ENCODE assay signal across 23 cellular contexts in genomic region chr6:3865463-3865862, GRCh38.
"Had no signal": no experiment of that assay in that cellular context is flagged by ENCODE, and none has a peak within 500 bp of the region (broad histone marks: within the 10 kb centered on the region; RNA-seq: fewer than 3 reads in every experiment).

No MANE protein-coding gene starts in this region.

- H3K9me3 Mint-ChIP-seq: dendritic cell treated with granulocyte-macrophage colony-stimulating factor and Interleukin-4, amounts not matched to agents 40 ng/mL and 50 ng/mL, for 4 days had no signal

- H3K4me3 ChIP-seq: esophagus squamous epithelium, gastrocnemius medialis, heart right ventricle, left lung, lower lobe of right lung, mucosa of descending colon had no signal

- H3K9me3 ChIP-seq: esophagus squamous epithelium, gastrocnemius medialis, left lung, lower lobe of right lung, mucosa of descending colon had no signal

- H3K4me1 ChIP-seq: gastrocnemius medialis, left lung had no signal

- ATAC-seq: effector memory CD8-positive, alpha-beta T cell; esophagus mucosa; gastrocnemius medialis; heart right ventricle; left cardiac atrium; left lung; left ventricle myocardium superior; lower lobe of right lung; mucosa of descending colon had no signal

- DNase-seq: cortex of kidney; effector CD8-positive, alpha-beta T cell; effector memory CD8-positive, alpha-beta T cell; endodermal cell; erythroblast; esophagus squamous epithelium; foreskin fibroblast; foreskin melanocyte; gastrocnemius medialis; glutamatergic neuron; heart right ventricle; hippocampal formation; left cardiac atrium; left lung; left ventricle myocardium superior; lower lobe of right lung; mesenchymal stem cell; mucosa of descending colon; naive B cell had no signal

- H3K4me1 Mint-ChIP-seq: naive B cell had no signal

- H3K4me3 Mint-ChIP-seq: dendritic cell treated with granulocyte-macrophage colony-stimulating factor and Interleukin-4, amounts not matched to agents 40 ng/mL and 50 ng/mL, for 4 days; effector memory CD8-positive, alpha-beta T cell; endodermal cell; mesothelial cell of epicardium had no signal

- H3K27ac ChIP-seq: epithelial cell of prostate, esophagus squamous epithelium, gastrocnemius medialis, heart right ventricle, left lung, lower lobe of right lung had no signal

- H3K36me3 Mint-ChIP-seq: mesothelial cell of epicardium had no signal

- H3K36me3 ChIP-seq: esophagus squamous epithelium, gastrocnemius medialis, heart right ventricle, left lung, lower lobe of right lung had no signal

- H3K27me3 ChIP-seq: gastrocnemius medialis, heart right ventricle, left lung had no signal

- H3K27ac Mint-ChIP-seq: dendritic cell treated with granulocyte-macrophage colony-stimulating factor and Interleukin-4, amounts not matched to agents 40 ng/mL and 50 ng/mL, for 4 days; effector memory CD8-positive, alpha-beta T cell; endodermal cell; mesothelial cell of epicardium; naive B cell had no signal
